In the genomic region with DNA sequence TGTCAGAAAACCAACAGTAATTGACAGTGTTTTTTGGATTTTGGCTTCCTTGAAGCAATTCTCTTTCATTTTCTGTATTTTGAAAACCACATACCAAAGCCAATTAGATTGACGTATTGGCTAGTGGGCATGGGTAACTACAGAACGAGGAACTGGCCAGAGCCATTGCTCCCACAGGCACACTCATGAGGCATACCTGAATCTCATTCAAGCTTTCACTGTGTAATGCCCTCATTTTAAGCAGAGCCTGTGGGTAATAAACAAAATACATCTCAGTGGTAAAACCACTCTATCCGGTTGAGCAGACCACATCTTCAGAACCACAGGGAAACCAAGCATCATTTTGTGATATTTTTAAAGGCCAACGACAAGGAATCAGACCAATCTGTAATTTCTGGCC, we compare ENCODE assay signal across 23 cellular contexts.
"Had no signal": no experiment of that assay in that cellular context is flagged by ENCODE, and none has a peak within 500 bp of the region (broad histone marks: within the 10 kb centered on the region; RNA-seq: fewer than 3 reads in every experiment).

No MANE protein-coding gene starts in this region.

- H3K4me3 Mint-ChIP-seq: activated CD8-positive, alpha-beta memory T cell treated with anti-CD3 and anti-CD28 coated beads, Interleukin-2, amount 10 ng/mL, durations not matched to agents 7 days and 5 days; activated naive CD8-positive, alpha-beta T cell treated with anti-CD3 and anti-CD28 coated beads, Interleukin-2, amount 50 U/mL, for 24 hours; activated T-cell treated with anti-CD3 and anti-CD28 coated beads, Interleukin-2, amount 50 U/mL, for 24 hours; activated T-helper 1 cell treated with anti-CD3 and anti-CD28 coated beads, Interleukin-12 subunit alpha, Interleukin-12 subunit beta, Interleukin-2, Interleukin-4 antibody, amounts not matched to agents 30 ng/mL and 10 ng/mL and 1 ng/mL, durations not matched to agents 14 hours and 24 hours and 36 hours; brain; central memory CD8-positive, alpha-beta T cell; T-helper 17 cell had no signal

- H3K4me3 ChIP-seq: ascending aorta, MG63 had no signal

- ATAC-seq: activated CD4-positive, CD25-positive, alpha-beta regulatory T cell treated with anti-CD3 and anti-CD28 coated beads, Interleukin-2, amount 50 U/mL, for 24 hours; activated CD8-positive, alpha-beta memory T cell treated with anti-CD3 and anti-CD28 coated beads, Interleukin-2, amount 10 ng/mL, durations not matched to agents 7 days and 5 days; activated naive CD4-positive, alpha-beta T cell treated with anti-CD3 and anti-CD28 coated beads, Interleukin-2, amount 50 U/mL, for 72 hours; activated naive CD8-positive, alpha-beta T cell treated with anti-CD3 and anti-CD28 coated beads, Interleukin-2, amount 50 U/mL, for 24 hours; PC-3; T-helper 17 cell had no signal

- DNase-seq: activated CD4-positive, alpha-beta T cell treated with anti-CD3 and anti-CD28 coated beads for 4 hours; activated CD8-positive, alpha-beta memory T cell treated with anti-CD3 and anti-CD28 coated beads, Interleukin-2, amount 10 ng/mL, durations not matched to agents 7 days and 5 days; activated effector memory CD4-positive, alpha-beta T cell treated with Interleukin-2 at 50 U/mL for 16 hours; activated naive CD4-positive, alpha-beta T cell treated with Interleukin-2 at 50 U/mL for 16 hours; activated naive CD8-positive, alpha-beta T cell treated with anti-CD3 and anti-CD28 coated beads, Interleukin-2, amount 50 U/mL, for 24 hours; activated T-cell treated with anti-CD3 and anti-CD28 coated beads, Interleukin-2, amount 50 U/mL, for 24 hours; amniotic stem cell; MG63; NCI-H1105; NCI-H1436; NCI-H1694 treated with DMSO at 0.1 percent for 48 hours; NCI-H2029 treated with DMSO at 0.1 percent for 48 hours; NCI-H524; PC-3; SHP77; T-helper 17 cell; T-helper 9 cell had no signal

- H3K36me3 Mint-ChIP-seq: activated CD8-positive, alpha-beta memory T cell treated with anti-CD3 and anti-CD28 coated beads, Interleukin-2, amount 10 ng/mL, durations not matched to agents 7 days and 5 days; activated naive CD4-positive, alpha-beta T cell treated with anti-CD3 and anti-CD28 coated beads, Interleukin-2, amount 50 U/mL, for 72 hours had no signal

- H3K27ac Mint-ChIP-seq: activated CD8-positive, alpha-beta memory T cell treated with anti-CD3 and anti-CD28 coated beads, Interleukin-2, amount 10 ng/mL, durations not matched to agents 7 days and 5 days; activated naive CD4-positive, alpha-beta T cell treated with anti-CD3 and anti-CD28 coated beads, Interleukin-2, amount 50 U/mL, for 72 hours; activated naive CD8-positive, alpha-beta T cell treated with anti-CD3 and anti-CD28 coated beads, Interleukin-2, amount 50 U/mL, for 24 hours; activated T-cell treated with anti-CD3 and anti-CD28 coated beads, Interleukin-2, amount 50 U/mL, for 24 hours; activated T-helper 1 cell treated with anti-CD3 and anti-CD28 coated beads, Interleukin-12 subunit alpha, Interleukin-12 subunit beta, Interleukin-2, Interleukin-4 antibody, amounts not matched to agents 30 ng/mL and 10 ng/mL and 1 ng/mL, durations not matched to agents 14 hours and 24 hours and 36 hours; brain; T-helper 17 cell had no signal

- H3K9me3 ChIP-seq: ascending aorta, MG63 had no signal

- H3K4me1 ChIP-seq: ascending aorta had no signal

- H3K27me3 ChIP-seq: ascending aorta, MG63 had no signal

- H3K4me1 Mint-ChIP-seq: activated CD8-positive, alpha-beta memory T cell treated with anti-CD3 and anti-CD28 coated beads, Interleukin-2, amount 10 ng/mL, durations not matched to agents 7 days and 5 days; activated naive CD8-positive, alpha-beta T cell treated with anti-CD3 and anti-CD28 coated beads, Interleukin-2, amount 50 U/mL, for 24 hours; brain; central memory CD8-positive, alpha-beta T cell; T-helper 17 cell had no signal

- H3K36me3 ChIP-seq: ascending aorta, MG63 had no signal

- H3K27me3 Mint-ChIP-seq: activated CD8-positive, alpha-beta memory T cell treated with anti-CD3 and anti-CD28 coated beads, Interleukin-2, amount 10 ng/mL, durations not matched to agents 7 days and 5 days; activated naive CD8-positive, alpha-beta T cell treated with anti-CD3 and anti-CD28 coated beads, Interleukin-2, amount 50 U/mL, for 24 hours; activated T-cell treated with anti-CD3 and anti-CD28 coated beads, Interleukin-2, amount 50 U/mL, for 24 hours; brain; central memory CD8-positive, alpha-beta T cell; T-helper 17 cell had no signal
